Comparison of ENCODE assay signal across 13 cellular contexts in genomic region chr21:33802458-33802857, GRCh38.
A peak's percentile ranks its signal among the peaks of the same experiment; 100 is the strongest.
DNase-seq lines count a peak whose midpoint lies in the region; ATAC-seq, FAIRE-seq and TF ChIP-seq lines count a peak whose summit lies in the region.
"Had no signal": no experiment of that assay in that cellular context is flagged by ENCODE, and none has a peak within 500 bp of the region (broad histone marks: within the 10 kb centered on the region; RNA-seq: fewer than 3 reads in every experiment).

No MANE protein-coding gene starts in this region.

- H3K27me3 ChIP-seq in HUES48 (ENCODE audit: control insufficient read depth, insufficient read depth, low read length) (no peaks in the 10 kb centered on the region), right cardiac atrium (ENCODE audit: control insufficient read depth, insufficient read depth) (no peaks in the 10 kb centered on the region), sigmoid colon (no peaks in the 10 kb centered on the region), gastroesophageal sphincter (no peaks in the 10 kb centered on the region)

- DNase-seq in MCF 10A (ENCODE audit: unreplicated experiment) (no peak), right cardiac atrium (no peak), sigmoid colon (no peak), KBM-7 (no peak), HTR-8/SVneo (ENCODE audit: insufficient read length, low spot score) (no peak)
- DNase-seq: activated B cell treated with CpG ODN at 0.5 μM for 24 hours; activated CD8-positive, alpha-beta memory T cell treated with anti-CD3 and anti-CD28 coated beads, Interleukin-2, amount 10 ng/mL, durations not matched to agents 7 days and 5 days; activated effector memory CD4-positive, alpha-beta T cell treated with anti-CD3 and anti-CD28 coated beads, Interleukin-2, amount 50 U/mL, for 16 hours; naive thymus-derived CD8-positive, alpha-beta T cell had no signal

- TF ChIP-seq POLR2A in sigmoid colon (IDR thresholded peaks at IDR 0.05) (no peak), gastroesophageal sphincter (IDR thresholded peaks at IDR 0.05) (no peak)

- H3K4me3 ChIP-seq in HUES48 (ENCODE audit: low read depth, low read length) (no peak overlapping the region), right cardiac atrium (ENCODE audit: low read length) (no peak overlapping the region), sigmoid colon (no peak overlapping the region), gastroesophageal sphincter (no peak overlapping the region)

- no peak for TF ChIP-seq CTCF in MCF 10A (IDR thresholded peaks at IDR 0.05; ENCODE audit: unreplicated experiment)
- no peak for TF ChIP-seq CTCF in sigmoid colon (IDR thresholded peaks at IDR 0.05)
- TF ChIP-seq CTCF in gastroesophageal sphincter (IDR thresholded peaks at IDR 0.05) = no peak

- H3K9me3 ChIP-seq in HUES48 (ENCODE audit: control insufficient read depth, insufficient read depth, low read length) = no peaks in the 10 kb centered on the region
- no peaks in the 10 kb centered on the region for H3K9me3 ChIP-seq in right cardiac atrium (ENCODE audit: control insufficient read depth, low read length)
- no peaks in the 10 kb centered on the region for H3K9me3 ChIP-seq in sigmoid colon
- H3K9me3 ChIP-seq in gastroesophageal sphincter = no peaks in the 10 kb centered on the region

- H3K4me1 Mint-ChIP-seq in MCF 10A (ENCODE audit: insufficient read depth, unreplicated experiment) = peaks cover 21% of the 10 kb centered on the region
- H3K4me1 Mint-ChIP-seq: activated B cell treated with CpG ODN at 0.5 μM for 24 hours; activated CD8-positive, alpha-beta memory T cell treated with anti-CD3 and anti-CD28 coated beads, Interleukin-2, amount 10 ng/mL, durations not matched to agents 7 days and 5 days; naive thymus-derived CD8-positive, alpha-beta T cell had no signal

- in situ Hi-C loops in KBM-7 (cut with MboI; ENCODE audit: low pct_unique_long_range_greater_than_20kb, low sequenced_read_pairs) = no loop called here

- CTCF ChIA-PET in MCF 10A (lab: Yijun Ruan, JAX) = interaction anchor here (0.7 kb wide), 2 partner anchors 75 to 122 kb away, joined by 5 read pairs; no protein-coding TSS in a partner anchor

- peaks cover 50% of the 10 kb centered on the region for H3K36me3 ChIP-seq in HUES48 (ENCODE audit: control insufficient read depth, insufficient read depth, low read length)
- H3K36me3 ChIP-seq in sigmoid colon = peaks cover 0 to 12% (median 7%) of the 10 kb centered on the region in 4 donors
- peaks cover 2 to 13% of the 10 kb centered on the region in 2 donors for H3K36me3 ChIP-seq in gastroesophageal sphincter

- peaks cover 14% of the 10 kb centered on the region for H3K36me3 Mint-ChIP-seq in MCF 10A (ENCODE audit: insufficient read depth, unreplicated experiment)

- peak overlapping the region; percentile 87 for H3K27ac Mint-ChIP-seq in MCF 10A (ENCODE audit: low read depth, unreplicated experiment)
- H3K27ac Mint-ChIP-seq: activated B cell treated with CpG ODN at 0.5 μM for 24 hours; activated CD8-positive, alpha-beta memory T cell treated with anti-CD3 and anti-CD28 coated beads, Interleukin-2, amount 10 ng/mL, durations not matched to agents 7 days and 5 days; naive thymus-derived CD8-positive, alpha-beta T cell had no signal

- WGBS in right cardiac atrium = 54% methylated on average over 4 of the region's 4 CpGs
- 68 to 74% methylated on average over 4 of the region's 4 CpGs for WGBS in sigmoid colon, 2 donors
- 26 to 51% methylated on average over 4 of the region's 4 CpGs for WGBS in gastroesophageal sphincter (ENCODE audit: low coverage in 1 of 2), 2 donors

- POLR2A ChIA-PET in MCF 10A (lab: Yijun Ruan, JAX) = interaction anchor here (0.6 to 3.2 kb wide), 17 partner anchors 8 to 351 kb away, joined by 3 to 21 read pairs (median 5); partner anchors contain the start of gene CRYZL1

- H3K27me3 Mint-ChIP-seq in MCF 10A (ENCODE audit: insufficient read depth, unreplicated experiment) = no peaks in the 10 kb centered on the region
- H3K27me3 Mint-ChIP-seq: activated B cell treated with CpG ODN at 0.5 μM for 24 hours; activated CD8-positive, alpha-beta memory T cell treated with anti-CD3 and anti-CD28 coated beads, Interleukin-2, amount 10 ng/mL, durations not matched to agents 7 days and 5 days; naive thymus-derived CD8-positive, alpha-beta T cell had no signal

- H3K4me3 Mint-ChIP-seq in MCF 10A (ENCODE audit: unreplicated experiment) = peak overlapping the region; percentile 51
- H3K4me3 Mint-ChIP-seq: activated B cell treated with CpG ODN at 0.5 μM for 24 hours; activated CD8-positive, alpha-beta memory T cell treated with anti-CD3 and anti-CD28 coated beads, Interleukin-2, amount 10 ng/mL, durations not matched to agents 7 days and 5 days; naive thymus-derived CD8-positive, alpha-beta T cell had no signal

- no peak for FAIRE-seq in HTR-8/SVneo (lab: Jason Lieb, UNC)
- FAIRE-seq: G401.6 had no signal

- H3K4me1 ChIP-seq in HUES48 (ENCODE audit: control insufficient read depth, insufficient read depth, low read length) (peaks cover 10% of the 10 kb centered on the region), right cardiac atrium (ENCODE audit: control insufficient read depth, insufficient read depth, low read length) (peaks cover 2% of the 10 kb centered on the region), sigmoid colon (peaks cover 0 to 22% (median 9%) of the 10 kb centered on the region in 4 donors), gastroesophageal sphincter (peaks cover 0 to 23% (median 3%) of the 10 kb centered on the region in 3 donors)

- H3K9me3 Mint-ChIP-seq in MCF 10A (ENCODE audit: unreplicated experiment) = no peaks in the 10 kb centered on the region
- H3K9me3 Mint-ChIP-seq: activated B cell treated with CpG ODN at 0.5 μM for 24 hours; naive thymus-derived CD8-positive, alpha-beta T cell had no signal

- peak; percentile 61 to 70 for ATAC-seq in right cardiac atrium
- ATAC-seq in HG02981 (IDR thresholded peaks at IDR 0.05; ENCODE audit: unreplicated experiment) = no peak
- no peak for ATAC-seq in gastroesophageal sphincter
- ATAC-seq: activated CD8-positive, alpha-beta memory T cell treated with anti-CD3 and anti-CD28 coated beads, Interleukin-2, amount 10 ng/mL, durations not matched to agents 7 days and 5 days; naive thymus-derived CD8-positive, alpha-beta T cell had no signal

- no TSS peak for BruUV-seq in MCF 10A (replicated peaks; lab: Mats Ljungman, UMichigan)

- no peak overlapping the region for H3K9ac ChIP-seq in HUES48 (ENCODE audit: low read depth, low read length)

- H3K27ac ChIP-seq in HUES48 (ENCODE audit: low read depth, low read length) (peak overlapping the region; percentile 6), right cardiac atrium (ENCODE audit: low read length) (no peak overlapping the region), sigmoid colon (peak overlapping the region in 3 of 4 donors; percentile 21 to 44 (median 28)), gastroesophageal sphincter (peak overlapping the region in 2 of 4 donors; percentile 30 to 40)

- no peak for TF ChIP-seq EP300 in sigmoid colon (IDR thresholded peaks at IDR 0.05)
- TF ChIP-seq EP300 in gastroesophageal sphincter (IDR thresholded peaks at IDR 0.05) = no peak

- intact Hi-C loops in MCF 10A (cut with micrococcal nuclease) = loop anchor here (5.0 kb wide), 1 partner anchor 145 kb away; no protein-coding TSS in a partner anchor
- intact Hi-C loops in right cardiac atrium (cut with DNase I) = no loop called here
- intact Hi-C loops in sigmoid colon (cut with DNase I) = no loop called here

Comparison
In these comparisons a context has a peak if more than half of its experiments do, and no peak if none do; other contexts are left out.
1. ATAC-seq: peak in right cardiac atrium (2 of 2); none in HG02981 (single experiment) and gastroesophageal sphincter (single experiment).